In the genomic region with DNA sequence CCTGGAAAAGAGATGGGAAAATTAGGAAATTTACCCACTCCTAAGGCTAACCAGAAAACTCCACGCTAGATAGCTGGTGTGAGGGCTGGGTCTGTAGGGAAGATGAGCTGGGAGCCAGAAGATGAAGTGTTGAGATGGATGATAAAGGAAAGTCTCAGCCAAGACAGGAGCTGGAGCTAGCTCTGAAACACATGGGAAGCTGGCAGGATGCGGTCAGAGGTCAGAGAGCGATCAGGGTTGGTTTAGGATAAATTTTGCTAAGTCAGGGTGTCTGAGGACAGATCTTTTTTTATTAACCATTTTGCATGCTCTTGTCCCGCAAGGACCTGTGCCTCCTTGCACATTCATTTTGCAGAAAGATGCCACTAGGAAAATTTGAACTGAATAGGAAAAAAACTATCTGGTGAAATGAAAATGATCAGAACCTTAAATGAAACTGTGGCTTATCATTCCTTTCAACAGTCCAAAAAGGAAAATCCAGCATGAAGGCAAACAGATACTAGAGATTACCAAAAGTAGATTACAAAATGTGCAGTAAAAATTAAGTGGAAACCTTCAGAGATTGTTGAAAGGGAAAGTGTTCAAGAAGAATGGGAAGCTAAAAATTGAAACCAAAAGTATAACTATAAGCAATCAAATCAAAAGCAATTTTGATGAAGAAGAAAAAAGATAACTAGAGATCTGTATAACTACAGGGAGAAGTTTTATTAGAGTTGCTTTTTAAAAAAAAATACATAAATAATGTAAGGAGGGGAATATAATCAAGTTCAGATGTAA, we compare ENCODE assay signal across 16 cellular contexts. TPM values are rescaled to one million over a fixed set of nuclear protein-coding genes. Genes with fewer than 3 reads are reported as not detected.
DNase-seq lines count a peak whose midpoint lies in the region; ATAC-seq and TF ChIP-seq lines count a peak whose summit lies in the region.
"Had no signal": no experiment of that assay in that cellular context is flagged by ENCODE, and none has a peak within 500 bp of the region (broad histone marks: within the 10 kb centered on the region; RNA-seq: fewer than 3 reads in every experiment).

No MANE protein-coding gene starts in this region.

- ATAC-seq in RWPE2 (ENCODE audit: low read depth): no peak
- no peak for ATAC-seq in activated T-cell treated with anti-CD3 and anti-CD28 coated beads, Interleukin-2, amount 50 U/mL, for 4 hours
- no peak for ATAC-seq in stimulated activated effector memory CD8-positive, alpha-beta T cell treated with anti-CD3 and anti-CD28 coated beads, Interleukin-12 subunit alpha, Interleukin-12 subunit beta, amount 100 ng/mL, for 72 hours
- ATAC-seq in activated CD8-positive, alpha-beta T cell treated with anti-CD3 and anti-CD28 coated beads, Interleukin-2, amount 10 ng/mL, durations not matched to agents 7 days and 5 days: no peak

- H3K27me3 ChIP-seq in RWPE2 (ENCODE audit: insufficient read depth, poor library complexity, severe bottlenecking) (no peaks in the 10 kb centered on the region), hepatocyte (no peaks in the 10 kb centered on the region)
- H3K27me3 ChIP-seq: cardiac muscle cell, suprapubic skin had no signal

- no peak for TF ChIP-seq CTCF in 22Rv1 (IDR thresholded peaks at IDR 0.05)
- no peak for TF ChIP-seq CTCF in RWPE2 (IDR thresholded peaks at IDR 0.05; ENCODE audit: poor library complexity, severe bottlenecking)
- TF ChIP-seq CTCF in hepatocyte (IDR thresholded peaks at IDR 0.05; ENCODE audit: poor library complexity): no peak

- H3K9me3 ChIP-seq in RWPE2 (ENCODE audit: severe bottlenecking): no peaks in the 10 kb centered on the region
- H3K9me3 ChIP-seq in hepatocyte (ENCODE audit: low read depth): no peaks in the 10 kb centered on the region
- H3K9me3 ChIP-seq: HAP-1, suprapubic skin had no signal

- POLR2A ChIA-PET in activated CD8-positive, alpha-beta T cell treated with anti-CD3 and anti-CD28 coated beads, Interleukin-2, amount 10 ng/mL, durations not matched to agents 7 days and 5 days (lab: Charles Lee): no interaction called here

- CTCF ChIA-PET in activated CD8-positive, alpha-beta T cell treated with anti-CD3 and anti-CD28 coated beads, Interleukin-2, amount 10 ng/mL, durations not matched to agents 7 days and 5 days (lab: Charles Lee): interaction anchor here (0.8 to 3.1 kb wide), 3 partner anchors 10 to 624 kb away, joined by 3 to 31 read pairs (median 5); a partner anchor contains a TSS

- H3K4me3 ChIP-seq in RWPE2 (ENCODE audit: severe bottlenecking) (no peak overlapping the region), hepatocyte (no peak overlapping the region)
- H3K4me3 ChIP-seq: cardiac muscle cell, HAP-1, suprapubic skin had no signal

- DNase-seq in ELR (ENCODE audit: low read depth) (peak; percentile 64), RWPE2 (ENCODE audit: low spot score) (no peak), hepatocyte (ENCODE audit: low spot score) (no peak), NCI-H2107 (lab: John Stamatoyannopoulos, UW) (no peak)
- no peak for DNase-seq in activated T-cell treated with anti-CD3 and anti-CD28 coated beads, Interleukin-2, amount 50 U/mL, for 4 hours
- DNase-seq in stimulated activated effector memory CD8-positive, alpha-beta T cell treated with anti-CD3 and anti-CD28 coated beads, Interleukin-12 subunit alpha, Interleukin-12 subunit beta, amount 100 ng/mL, for 72 hours (ENCODE audit: low spot score in 2 of 2): no peak
- no peak for DNase-seq in activated CD8-positive, alpha-beta T cell treated with anti-CD3 and anti-CD28 coated beads, Interleukin-2, amount 10 ng/mL, durations not matched to agents 7 days and 5 days
- DNase-seq: activated naive CD4-positive, alpha-beta T cell treated with anti-CD3 and anti-CD28 coated beads for 36 hours; DMS153; endodermal cell; stimulated activated CD4-positive, alpha-beta T cell treated with anti-CD3 and anti-CD28 coated beads, Interleukin-15, amount 100 ng/mL, for 24 hours had no signal

- peak overlapping the region; percentile 20 for H3K4me2 ChIP-seq in hepatocyte

- H3K27ac Mint-ChIP-seq in stimulated activated effector memory CD8-positive, alpha-beta T cell treated with anti-CD3 and anti-CD28 coated beads, Interleukin-12 subunit alpha, Interleukin-12 subunit beta, amount 100 ng/mL, for 72 hours: no peak overlapping the region
- no peak overlapping the region for H3K27ac Mint-ChIP-seq in activated CD8-positive, alpha-beta T cell treated with anti-CD3 and anti-CD28 coated beads, Interleukin-2, amount 10 ng/mL, durations not matched to agents 7 days and 5 days
- H3K27ac Mint-ChIP-seq: activated naive CD4-positive, alpha-beta T cell treated with anti-CD3 and anti-CD28 coated beads for 36 hours; endodermal cell had no signal

- peaks cover 8% of the 10 kb centered on the region for H3K27me3 Mint-ChIP-seq in activated T-cell treated with anti-CD3 and anti-CD28 coated beads, Interleukin-2, amount 50 U/mL, for 4 hours (ENCODE audit: low read depth)
- H3K27me3 Mint-ChIP-seq in activated CD8-positive, alpha-beta T cell treated with anti-CD3 and anti-CD28 coated beads, Interleukin-2, amount 10 ng/mL, durations not matched to agents 7 days and 5 days (ENCODE audit: low read depth): peaks cover 13% of the 10 kb centered on the region

- no peaks in the 10 kb centered on the region for H3K36me3 ChIP-seq in RWPE2 (ENCODE audit: low read depth)
- no peaks in the 10 kb centered on the region for H3K36me3 ChIP-seq in hepatocyte (replicated peaks; ENCODE audit: insufficient read depth, low read depth)
- H3K36me3 ChIP-seq: cardiac muscle cell, HAP-1, suprapubic skin had no signal

- H2AFZ ChIP-seq in hepatocyte: no peak overlapping the region
- H2AFZ ChIP-seq: parathyroid adenoma had no signal

- H3K79me2 ChIP-seq in hepatocyte: no peaks in the 10 kb centered on the region
- H3K79me2 ChIP-seq: parathyroid adenoma had no signal

- H3K9me3 Mint-ChIP-seq in activated T-cell treated with anti-CD3 and anti-CD28 coated beads, Interleukin-2, amount 50 U/mL, for 4 hours: no peaks in the 10 kb centered on the region
- H3K9me3 Mint-ChIP-seq in stimulated activated effector memory CD8-positive, alpha-beta T cell treated with anti-CD3 and anti-CD28 coated beads, Interleukin-12 subunit alpha, Interleukin-12 subunit beta, amount 100 ng/mL, for 72 hours: no peaks in the 10 kb centered on the region
- no peaks in the 10 kb centered on the region for H3K9me3 Mint-ChIP-seq in activated CD8-positive, alpha-beta T cell treated with anti-CD3 and anti-CD28 coated beads, Interleukin-2, amount 10 ng/mL, durations not matched to agents 7 days and 5 days (ENCODE audit: insufficient read depth)
- H3K9me3 Mint-ChIP-seq: activated naive CD4-positive, alpha-beta T cell treated with anti-CD3 and anti-CD28 coated beads for 36 hours; endodermal cell had no signal

- H3K27ac ChIP-seq in 22Rv1 (peak overlapping the region; percentile 75), RWPE2 (ENCODE audit: poor library complexity, severe bottlenecking) (peak overlapping the region; percentile 37), hepatocyte (no peak overlapping the region)
- H3K27ac ChIP-seq: cardiac muscle cell, parathyroid adenoma, suprapubic skin had no signal

- peaks cover 8% of the 10 kb centered on the region for H3K4me1 Mint-ChIP-seq in activated T-cell treated with anti-CD3 and anti-CD28 coated beads, Interleukin-2, amount 50 U/mL, for 4 hours (ENCODE audit: low read depth)
- no peaks in the 10 kb centered on the region for H3K4me1 Mint-ChIP-seq in stimulated activated effector memory CD8-positive, alpha-beta T cell treated with anti-CD3 and anti-CD28 coated beads, Interleukin-12 subunit alpha, Interleukin-12 subunit beta, amount 100 ng/mL, for 72 hours
- peaks cover 10% of the 10 kb centered on the region for H3K4me1 Mint-ChIP-seq in activated CD8-positive, alpha-beta T cell treated with anti-CD3 and anti-CD28 coated beads, Interleukin-2, amount 10 ng/mL, durations not matched to agents 7 days and 5 days (ENCODE audit: low read depth)
- H3K4me1 Mint-ChIP-seq: endodermal cell had no signal

- H4K20me1 ChIP-seq in hepatocyte (ENCODE audit: insufficient read depth, poor library complexity, severe bottlenecking): no peaks in the 10 kb centered on the region

- H3K36me3 Mint-ChIP-seq in activated T-cell treated with anti-CD3 and anti-CD28 coated beads, Interleukin-2, amount 50 U/mL, for 4 hours (ENCODE audit: insufficient read depth): no peaks in the 10 kb centered on the region
- no peaks in the 10 kb centered on the region for H3K36me3 Mint-ChIP-seq in stimulated activated effector memory CD8-positive, alpha-beta T cell treated with anti-CD3 and anti-CD28 coated beads, Interleukin-12 subunit alpha, Interleukin-12 subunit beta, amount 100 ng/mL, for 72 hours
- H3K36me3 Mint-ChIP-seq in activated CD8-positive, alpha-beta T cell treated with anti-CD3 and anti-CD28 coated beads, Interleukin-2, amount 10 ng/mL, durations not matched to agents 7 days and 5 days (ENCODE audit: low read depth): no peaks in the 10 kb centered on the region

- H3K4me1 ChIP-seq in RWPE2 (ENCODE audit: insufficient read depth, poor library complexity, severe bottlenecking) (peaks cover 21% of the 10 kb centered on the region), hepatocyte (ENCODE audit: insufficient read depth) (no peaks in the 10 kb centered on the region)
- H3K4me1 ChIP-seq: HAP-1, parathyroid adenoma had no signal

- no peak overlapping the region for H3K4me3 Mint-ChIP-seq in activated T-cell treated with anti-CD3 and anti-CD28 coated beads, Interleukin-2, amount 50 U/mL, for 4 hours
- no peak overlapping the region for H3K4me3 Mint-ChIP-seq in stimulated activated effector memory CD8-positive, alpha-beta T cell treated with anti-CD3 and anti-CD28 coated beads, Interleukin-12 subunit alpha, Interleukin-12 subunit beta, amount 100 ng/mL, for 72 hours
- H3K4me3 Mint-ChIP-seq in activated CD8-positive, alpha-beta T cell treated with anti-CD3 and anti-CD28 coated beads, Interleukin-2, amount 10 ng/mL, durations not matched to agents 7 days and 5 days: no peak overlapping the region
- H3K4me3 Mint-ChIP-seq: activated naive CD4-positive, alpha-beta T cell treated with anti-CD3 and anti-CD28 coated beads for 36 hours; endodermal cell had no signal

- no peaks in the 10 kb centered on the region for H3K9me2 ChIP-seq in hepatocyte (replicated peaks; ENCODE audit: insufficient read depth)

- WGBS in hepatocyte (ENCODE audit: low lambda C conversion rate, missing lambda C conversion rate): 62% methylated on average over 4 of the region's 4 CpGs

RNA-seq across cellular contexts. Expression of a gene that starts 10.7 kb away (rescaled TPM):
- total RNA-seq in hepatocyte: 25.0 and 26.7 TPM in 2 replicates
- 40.7 and 41.8 TPM in 2 replicates for polyA plus RNA-seq in hepatocyte
- total RNA-seq in activated T-cell treated with anti-CD3 and anti-CD28 coated beads, Interleukin-2, amount 50 U/mL, for 4 hours: under 1 TPM in 2 of 3 donors, not detected in 1; 0.24 to 0.25 TPM
- total RNA-seq in activated CD8-positive, alpha-beta T cell treated with anti-CD3 and anti-CD28 coated beads, Interleukin-2, amount 10 ng/mL, durations not matched to agents 7 days and 5 days: not detected

Comparison
In these comparisons a context has a peak if more than half of its experiments do, and no peak if none do; other contexts are left out.
1. RNA of a gene that starts 10.7 kb away (total RNA-seq): 25.0 to 26.7 TPM in hepatocyte; 0.24 to 0.25 TPM in activated T-cell treated with anti-CD3 and anti-CD28 coated beads, Interleukin-2, amount 50 U/mL, for 4 hours and not detected in activated CD8-positive, alpha-beta T cell treated with anti-CD3 and anti-CD28 coated beads, Interleukin-2, amount 10 ng/mL, durations not matched to agents 7 days and 5 days; every median in the first group is over 10 times any median in the second.